In genomic region chr13:20867408-20867807, GRCh38 we compare ENCODE assay signal across 22 cellular contexts.
"Had no signal": no experiment of that assay in that cellular context is flagged by ENCODE, and none has a peak within 500 bp of the region (broad histone marks: within the 10 kb centered on the region; RNA-seq: fewer than 3 reads in every experiment).

No MANE protein-coding gene starts in this region.

- H3K9me3 Mint-ChIP-seq: activated CD8-positive, alpha-beta T cell treated with anti-CD3 and anti-CD28 coated beads for 36 hours; activated naive CD8-positive, alpha-beta T cell treated with anti-CD3 and anti-CD28 coated beads, Interleukin-2, amount 10 ng/mL, durations not matched to agents 7 days and 5 days; activated T-cell treated with anti-CD3 and anti-CD28 coated beads, Interleukin-2, amount 50 U/mL, for 72 hours; activated T-helper 2 cell treated with anti-CD3 and anti-CD28 coated beads, Interferon-gamma antibody, Interleukin-2, Interleukin-4, amounts not matched to agents 10 μg/mL and 5 μg/mL and 100 μg/mL, durations not matched to agents 14 hours and 24 hours and 36 hours; T-cell had no signal

- H3K27me3 ChIP-seq: adrenal gland had no signal

- H3K27ac ChIP-seq: adrenal gland, WERI-Rb-1 had no signal

- H3K36me3 ChIP-seq: adrenal gland had no signal

- H3K27ac Mint-ChIP-seq: activated CD8-positive, alpha-beta T cell treated with anti-CD3 and anti-CD28 coated beads for 36 hours; activated naive CD8-positive, alpha-beta T cell treated with anti-CD3 and anti-CD28 coated beads, Interleukin-2, amount 10 ng/mL, durations not matched to agents 7 days and 5 days; activated T-cell treated with anti-CD3 and anti-CD28 coated beads, Interleukin-2, amount 50 U/mL, for 72 hours; activated T-helper 2 cell treated with anti-CD3 and anti-CD28 coated beads, Interferon-gamma antibody, Interleukin-2, Interleukin-4, amounts not matched to agents 10 μg/mL and 5 μg/mL and 100 μg/mL, durations not matched to agents 14 hours and 24 hours and 36 hours; T-cell had no signal

- H3K27me3 Mint-ChIP-seq: activated CD8-positive, alpha-beta T cell treated with anti-CD3 and anti-CD28 coated beads for 36 hours; activated naive CD8-positive, alpha-beta T cell treated with anti-CD3 and anti-CD28 coated beads, Interleukin-2, amount 10 ng/mL, durations not matched to agents 7 days and 5 days; T-cell had no signal

- DNase-seq: activated CD4-positive, alpha-beta T cell treated with anti-CD3 and anti-CD28 coated beads for 4 hours; activated CD8-positive, alpha-beta memory T cell treated with anti-CD3 and anti-CD28 coated beads, Interleukin-2, amount 50 U/mL, for 4 hours; activated CD8-positive, alpha-beta T cell treated with anti-CD3 and anti-CD28 coated beads for 36 hours; activated naive CD4-positive, alpha-beta T cell treated with anti-CD3 and anti-CD28 coated beads, Interleukin-2, amount 50 U/mL, for 16 hours; activated naive CD8-positive, alpha-beta T cell treated with anti-CD3 and anti-CD28 coated beads, Interleukin-2, amount 10 ng/mL, durations not matched to agents 7 days and 5 days; activated T-cell treated with anti-CD3 and anti-CD28 coated beads, Interleukin-2, amount 50 U/mL, for 72 hours; adrenal gland; anterior cingulate cortex; caudate nucleus; NCI-H1092; NCI-H1417; NCI-H1930; NCI-H2171; NCI-H2227 treated with DMSO at 0.1 percent for 48 hours; NCI-H446 treated with DMSO at 0.1 percent for 48 hours; NCI-H524 treated with DMSO at 0.1 percent for 48 hours; NCI-H748 treated with DMSO at 0.1 percent for 48 hours; SIG-M5; T-cell; WERI-Rb-1 had no signal

- H3K4me3 Mint-ChIP-seq: activated CD8-positive, alpha-beta T cell treated with anti-CD3 and anti-CD28 coated beads for 36 hours; activated naive CD8-positive, alpha-beta T cell treated with anti-CD3 and anti-CD28 coated beads, Interleukin-2, amount 10 ng/mL, durations not matched to agents 7 days and 5 days; activated T-cell treated with anti-CD3 and anti-CD28 coated beads, Interleukin-2, amount 50 U/mL, for 72 hours; T-cell had no signal

- H3K4me3 ChIP-seq: adrenal gland had no signal

- ATAC-seq: activated CD4-positive, CD25-positive, alpha-beta regulatory T cell treated with anti-CD3 and anti-CD28 coated beads, Interleukin-2, amount 50 U/mL, for 24 hours; activated CD8-positive, alpha-beta T cell treated with anti-CD3 and anti-CD28 coated beads for 36 hours; activated T-cell treated with anti-CD3 and anti-CD28 coated beads, Interleukin-2, amount 50 U/mL, for 72 hours; T-cell had no signal
